ENCODE assay signal across 8 cellular contexts in the genomic region with DNA sequence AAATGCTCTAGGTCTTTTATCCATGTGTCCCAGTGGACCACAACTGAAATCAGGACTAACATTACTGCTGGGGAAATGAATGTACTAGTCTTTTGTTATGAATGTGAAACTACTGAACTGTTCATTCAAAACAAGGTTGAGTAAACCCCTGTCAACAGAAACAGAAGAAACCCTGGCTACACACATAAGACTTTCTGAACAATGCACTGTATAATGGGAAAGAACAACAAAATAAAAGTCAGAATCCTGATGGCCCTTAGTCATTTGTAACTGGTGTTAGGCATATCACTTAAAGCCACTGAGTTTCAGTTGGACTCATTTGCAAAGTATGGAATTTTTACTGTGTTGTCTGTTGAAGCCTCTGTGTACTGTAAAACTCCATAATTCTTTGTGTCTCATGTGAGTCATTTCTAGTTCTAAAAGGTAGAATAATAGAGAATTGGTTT.
DNase-seq lines count a peak whose midpoint lies in the region; ATAC-seq, FAIRE-seq and TF ChIP-seq lines count a peak whose summit lies in the region.

No MANE protein-coding gene starts in this region.

- POLR2A ChIA-PET in GM12878 (lab: Charles Lee) = interaction anchor here (0.5 to 0.8 kb wide), 2 partner anchors 18 to 25 kb away, joined by 3 read pairs; no protein-coding TSS in a partner anchor
- POLR2A ChIA-PET in T-cell (lab: Charles Lee) = interaction anchor here in 1 of 2 donors (0.6 kb wide), 1 partner anchor 1165 kb away, joined by 5 read pairs; no protein-coding TSS in a partner anchor

- H3K4me3 Mint-ChIP-seq in T-cell = no peak overlapping the region

- H3K4me3 ChIP-seq in GM12878 = no peak overlapping the region
- H3K4me3 ChIP-seq in lower lobe of right lung = no peak overlapping the region

- no peaks in the 10 kb centered on the region for H3K27me3 Mint-ChIP-seq in T-cell

- RAD21 ChIA-PET in GM12878 (lab: Charles Lee; ENCODE audit: unreplicated experiment) = interaction anchor here (1.2 kb wide), 1 partner anchor 45 kb away, joined by 7 read pairs; no protein-coding TSS in a partner anchor

- DNase-seq in GM12878 (ENCODE audit: low read depth, low spot score) (peak; percentile 44), lower lobe of right lung (no peak), NK-92 (lab: John Stamatoyannopoulos, UW; ENCODE audit: unreplicated experiment) (no peak), T-cell (no peak), amniotic stem cell (lab: John Stamatoyannopoulos, UW) (no peak)

- peaks cover 0 to 17% of the 10 kb centered on the region in 2 experiments for H3K36me3 ChIP-seq in GM12878 (ENCODE audit: control insufficient read depth in 2 of 2, insufficient read depth in 2 of 2, low read length in 1 of 2)
- H3K36me3 ChIP-seq in lower lobe of right lung = peaks cover 16% of the 10 kb centered on the region

- H3K4me2 ChIP-seq in GM12878 (ENCODE audit: control insufficient read depth, insufficient read depth) = 0 out of 2 replicates have a peak overlapping the region, but pooled peaks have one; percentile 9

- BruUV-seq in GM12878 (replicated peaks; lab: Mats Ljungman, UMichigan) = no TSS peak

- peak; percentile 61 to 81; a peak in 3 of 4 replicates for TF ChIP-seq EP300 in GM12878 (IDR thresholded peaks at IDR 0.05; ENCODE audit: borderline replicate concordance in 1 of 2, control insufficient read depth in 1 of 2, low read depth in 2 of 2, low read length in 2 of 2)

- H2AFZ ChIP-seq in GM12878 (ENCODE audit: control insufficient read depth, low read depth, low read length) = no peak overlapping the region

- no peaks in the 10 kb centered on the region for H4K20me1 ChIP-seq in GM12878 (ENCODE audit: control insufficient read depth, insufficient read depth)

- CTCF ChIA-PET in GM12878 (lab: Yijun Ruan, JAX) (interaction anchor here (1.4 to 1.7 kb wide), 4 partner anchors 10 to 45 kb away, joined by 3 to 8 read pairs (median 4); no protein-coding TSS in a partner anchor), T-cell (lab: Charles Lee) (no interaction called here)

- H3K27me3 ChIP-seq in GM12878 (replicated peaks in 1 of 2; ENCODE audit: control insufficient read depth in 2 of 2, insufficient read depth in 2 of 2, low read length in 1 of 2) (no peaks in the 10 kb centered on the region), lower lobe of right lung (ENCODE audit: low read depth) (no peaks in the 10 kb centered on the region)

- ATAC-seq in GM19372 (IDR thresholded peaks at IDR 0.05; ENCODE audit: low read depth, unreplicated experiment) (peak; percentile 73), HG03135 (IDR thresholded peaks at IDR 0.05; ENCODE audit: unreplicated experiment) (peak; percentile 86), GM12878 (peak; percentile 93), lower lobe of right lung (no peak), T-cell (replicated peaks in 1 of 4) (no peak)

- H3K27ac Mint-ChIP-seq in T-cell = no peak overlapping the region

- H3K79me2 ChIP-seq in GM12878 (ENCODE audit: control insufficient read depth, insufficient read depth, low read length) = no peaks in the 10 kb centered on the region

- H3K4me1 Mint-ChIP-seq in T-cell = peaks cover 9 to 29% (median 27%) of the 10 kb centered on the region in 3 donors

- no peaks in the 10 kb centered on the region for H3K9me3 Mint-ChIP-seq in T-cell

- TF ChIP-seq RAD21 in GM12878 (IDR thresholded peaks at IDR 0.05; ENCODE audit: insufficient read depth, low read depth, low read length) = no peak

- H3K36me3 Mint-ChIP-seq in T-cell = peaks cover 35% of the 10 kb centered on the region

- intact Hi-C loops in GM12878 (cut with micrococcal nuclease; ENCODE audit: unreplicated experiment) (no loop called here), lower lobe of right lung (cut with DNase I) (no loop called here)

- no peaks in the 10 kb centered on the region for H3K9me3 ChIP-seq in GM12878 (replicated peaks; ENCODE audit: control insufficient read depth, insufficient read depth, low read length)
- no peaks in the 10 kb centered on the region for H3K9me3 ChIP-seq in lower lobe of right lung

- SMC1A ChIA-PET in GM12878 (lab: Charles Lee; ENCODE audit: uncharacterized antibody, unreplicated experiment) = interaction anchor here (0.7 to 2.2 kb wide), 9 partner anchors 9 to 713 kb away, joined by 3 to 8 read pairs (median 4); no protein-coding TSS in a partner anchor

- no peak for TF ChIP-seq POLR2A in GM12878 (IDR thresholded peaks at IDR 0.05; ENCODE audit: low read depth, low read length)

- no peak overlapping the region for H3K9ac ChIP-seq in GM12878 (ENCODE audit: control insufficient read depth, insufficient read depth, low read length)

- FAIRE-seq in G401.6 (lab: Jason Lieb, UNC) = peak; percentile 6
- peak; percentile 96 for FAIRE-seq in GM12878 (lab: Jason Lieb, UNC)

- in situ Hi-C loops in GM12878 (cut with MboI) = no loop called here

- TF ChIP-seq CTCF in GM12878 (IDR thresholded peaks at IDR 0.05 in 2 of 3, conservative IDR thresholded peaks at IDR 0.05 in 1 of 3; ENCODE audit: control insufficient read depth in 2 of 3, extremely low read depth in 1 of 3, insufficient read depth in 1 of 3, low read depth in 3 of 3, low read length in 3 of 3) = no peak
- TF ChIP-seq CTCF in lower lobe of right lung (IDR thresholded peaks at IDR 0.05) = no peak

- H3K4me1 ChIP-seq in GM12878 (ENCODE audit: control insufficient read depth, insufficient read depth, low read length) (peaks cover 4% of the 10 kb centered on the region; the same call in 1 of the 2 replicates), lower lobe of right lung (no peaks in the 10 kb centered on the region)

- H3K27ac ChIP-seq in GM12878 (ENCODE audit: control insufficient read depth, insufficient read depth) (0 out of 2 replicates have a peak overlapping the region, but pooled peaks have one; percentile 35), lower lobe of right lung (no peak overlapping the region)

TF ChIP-seq in GM12878, 131 proteins besides CTCF, POLR2A, EP300 and RAD21 (continues in another document):
- TF ChIP-seq EED (IDR thresholded peaks at IDR 0.05; ENCODE audit: low read depth) = peak; percentile 98
- TF ChIP-seq MYB (IDR thresholded peaks at IDR 0.05; ENCODE audit: borderline replicate concordance, low read depth, low read length) = no peak
- TF ChIP-seq NR2C2 (IDR thresholded peaks at IDR 0.05; ENCODE audit: borderline replicate concordance, control insufficient read depth, insufficient read length, low read depth) = no peak
- peak; percentile 84 for TF ChIP-seq RELB (IDR thresholded peaks at IDR 0.05; ENCODE audit: low read depth)
- TF ChIP-seq, protein P1, sequence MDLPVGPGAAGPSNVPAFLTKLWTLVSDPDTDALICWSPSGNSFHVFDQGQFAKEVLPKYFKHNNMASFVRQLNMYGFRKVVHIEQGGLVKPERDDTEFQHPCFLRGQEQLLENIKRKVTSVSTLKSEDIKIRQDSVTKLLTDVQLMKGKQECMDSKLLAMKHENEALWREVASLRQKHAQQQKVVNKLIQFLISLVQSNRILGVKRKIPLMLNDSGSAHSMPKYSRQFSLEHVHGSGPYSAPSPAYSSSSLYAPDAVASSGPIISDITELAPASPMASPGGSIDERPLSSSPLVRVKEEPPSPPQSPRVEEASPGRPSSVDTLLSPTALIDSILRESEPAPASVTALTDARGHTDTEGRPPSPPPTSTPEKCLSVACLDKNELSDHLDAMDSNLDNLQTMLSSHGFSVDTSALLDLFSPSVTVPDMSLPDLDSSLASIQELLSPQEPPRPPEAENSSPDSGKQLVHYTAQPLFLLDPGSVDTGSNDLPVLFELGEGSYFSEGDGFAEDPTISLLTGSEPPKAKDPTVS (IDR thresholded peaks at IDR 0.05; ENCODE audit: low read depth, low read length) = no peak
- TF ChIP-seq, protein P2, sequence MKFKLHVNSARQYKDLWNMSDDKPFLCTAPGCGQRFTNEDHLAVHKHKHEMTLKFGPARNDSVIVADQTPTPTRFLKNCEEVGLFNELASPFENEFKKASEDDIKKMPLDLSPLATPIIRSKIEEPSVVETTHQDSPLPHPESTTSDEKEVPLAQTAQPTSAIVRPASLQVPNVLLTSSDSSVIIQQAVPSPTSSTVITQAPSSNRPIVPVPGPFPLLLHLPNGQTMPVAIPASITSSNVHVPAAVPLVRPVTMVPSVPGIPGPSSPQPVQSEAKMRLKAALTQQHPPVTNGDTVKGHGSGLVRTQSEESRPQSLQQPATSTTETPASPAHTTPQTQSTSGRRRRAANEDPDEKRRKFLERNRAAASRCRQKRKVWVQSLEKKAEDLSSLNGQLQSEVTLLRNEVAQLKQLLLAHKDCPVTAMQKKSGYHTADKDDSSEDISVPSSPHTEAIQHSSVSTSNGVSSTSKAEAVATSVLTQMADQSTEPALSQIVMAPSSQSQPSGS (IDR thresholded peaks at IDR 0.05; ENCODE audit: low read length) = peak; percentile 72
- TF ChIP-seq POLR2AphosphoS5 (IDR thresholded peaks at IDR 0.05; ENCODE audit: low read length) = no peak
- TF ChIP-seq, protein P3, sequence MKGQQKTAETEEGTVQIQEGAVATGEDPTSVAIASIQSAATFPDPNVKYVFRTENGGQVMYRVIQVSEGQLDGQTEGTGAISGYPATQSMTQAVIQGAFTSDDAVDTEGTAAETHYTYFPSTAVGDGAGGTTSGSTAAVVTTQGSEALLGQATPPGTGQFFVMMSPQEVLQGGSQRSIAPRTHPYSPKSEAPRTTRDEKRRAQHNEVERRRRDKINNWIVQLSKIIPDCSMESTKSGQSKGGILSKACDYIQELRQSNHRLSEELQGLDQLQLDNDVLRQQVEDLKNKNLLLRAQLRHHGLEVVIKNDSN (IDR thresholded peaks at IDR 0.05; ENCODE audit: borderline replicate concordance, extremely low read length, insufficient read depth, low read depth, low read length) = no peak

Comparison
In these comparisons a context has a peak if more than half of its experiments do, and no peak if none do; other contexts are left out.
1. ATAC-seq: peak in GM19372 (single experiment), HG03135 (single experiment) and GM12878 (single experiment); none in lower lobe of right lung (0 of 2) and T-cell (0 of 4).